ENCODE assay signal across 14 cellular contexts in genomic region chr1:31759266-31760023, GRCh38. TPM values are rescaled to one million over a fixed set of nuclear protein-coding genes. Genes with fewer than 3 reads are reported as not detected.
A peak's percentile ranks its signal among the peaks of the same experiment; 100 is the strongest.
DNase-seq lines count a peak whose midpoint lies in the region; ATAC-seq and TF ChIP-seq lines count a peak whose summit lies in the region.
"Had no signal": no experiment of that assay in that cellular context is flagged by ENCODE, and none has a peak within 500 bp of the region (broad histone marks: within the 10 kb centered on the region; RNA-seq: fewer than 3 reads in every experiment).

No MANE protein-coding gene starts in this region.

- no peak for DNase-seq in GM13977 (ENCODE audit: low spot score)
- no peak for DNase-seq in activated B cell treated with CpG ODN at 0.5 μM for 24 hours
- no peak for DNase-seq in 8988T
- DNase-seq: activated effector memory CD4-positive, alpha-beta T cell treated with anti-CD3 and anti-CD28 coated beads, Interleukin-2, amount 50 U/mL, for 16 hours; DMS 273 treated with DMSO at 0.1 percent for 48 hours; islet precursor cell; NCI-H446 treated with DMSO at 0.1 percent for 48 hours; Right ventricle myocardium superior; stimulated activated naive CD4-positive, alpha-beta T cell treated with Interleukin-2 at 50 U/mL for 16 hours had no signal

- H3K27ac Mint-ChIP-seq in activated B cell treated with CpG ODN at 0.5 μM for 24 hours: no peak overlapping the region

- H3K4me1 Mint-ChIP-seq in activated B cell treated with CpG ODN at 0.5 μM for 24 hours: peaks cover 24% of the 10 kb centered on the region

- H3K4me1 ChIP-seq in BLaER1 treated with 17β-estradiol and CSF1 and Interleukin-3, amounts not matched to agents 10 nM and 100 nM: peaks cover 32 to 63% (median 52%) of the 10 kb centered on the region in 10 experiments
- H3K4me1 ChIP-seq in mesodermal cell (ENCODE audit: control insufficient read depth, insufficient read depth, low read length, poor library complexity, severe bottlenecking): peaks cover 38% of the 10 kb centered on the region

- H3K4me3 Mint-ChIP-seq in activated B cell treated with CpG ODN at 0.5 μM for 24 hours: peak overlapping the region; percentile 52

- in situ Hi-C loops in GM13977 (cut with MboI; ENCODE audit: low pct_unique_long_range_greater_than_20kb, low sequenced_read_pairs, unreplicated experiment): no loop called here

- H3K27ac ChIP-seq in BLaER1 treated with 17β-estradiol and CSF1 and Interleukin-3, amounts not matched to agents 10 nM and 100 nM: no peak overlapping the region
- peak overlapping the region; percentile 29 for H3K27ac ChIP-seq in mesodermal cell (ENCODE audit: low read depth, low read length, severe bottlenecking)

- H3K27me3 Mint-ChIP-seq in activated B cell treated with CpG ODN at 0.5 μM for 24 hours: peaks cover 5% of the 10 kb centered on the region

- H3K36me3 ChIP-seq in BLaER1 treated with 17β-estradiol and CSF1 and Interleukin-3, amounts not matched to agents 10 nM and 100 nM: no peaks in the 10 kb centered on the region
- no peaks in the 10 kb centered on the region for H3K36me3 ChIP-seq in mesodermal cell (ENCODE audit: control insufficient read depth, insufficient read depth, low read length)

- WGBS in mesodermal cell (ENCODE audit: insufficient coverage in 2 of 2), 2 experiments: 50 to 59% methylated on average over 10 of the region's 10 CpGs

- H3K36me3 Mint-ChIP-seq in activated B cell treated with CpG ODN at 0.5 μM for 24 hours (ENCODE audit: low read depth): no peaks in the 10 kb centered on the region

- no peaks in the 10 kb centered on the region for H3K9me3 ChIP-seq in BLaER1 treated with 17β-estradiol and CSF1 and Interleukin-3, amounts not matched to agents 10 nM and 100 nM (replicated peaks in 1 of 11)
- no peaks in the 10 kb centered on the region for H3K9me3 ChIP-seq in mesodermal cell (ENCODE audit: control insufficient read depth, low read length)

- peak; percentile 5 for TF ChIP-seq CTCF in GM13977 (IDR thresholded peaks at IDR 0.05; ENCODE audit: extremely low read depth, insufficient read depth, missing control alignments)
- no peak for TF ChIP-seq CTCF in activated B cell treated with CpG ODN at 0.5 μM for 24 hours (IDR thresholded peaks at IDR 0.05)

- CTCF ChIA-PET in activated B cell treated with CpG ODN at 0.5 μM for 24 hours (lab: Charles Lee): interaction anchor here (1.7 to 4.7 kb wide), 2 partner anchors 30 to 197 kb away, joined by 5 to 68 read pairs; no protein-coding TSS in a partner anchor

- peaks cover 0 to 46% (median 6%) of the 10 kb centered on the region in 11 experiments; a peak in 10 of 22 replicates for H4K20me1 ChIP-seq in BLaER1 treated with 17β-estradiol and CSF1 and Interleukin-3, amounts not matched to agents 10 nM and 100 nM

- H3K4me3 ChIP-seq in BLaER1 treated with 17β-estradiol and CSF1 and Interleukin-3, amounts not matched to agents 10 nM and 100 nM: no peak overlapping the region
- H3K4me3 ChIP-seq in mesodermal cell (ENCODE audit: extremely low read depth, insufficient read depth, low read length, poor library complexity, severe bottlenecking): no peak overlapping the region

- H3K9ac ChIP-seq in BLaER1 treated with 17β-estradiol and CSF1 and Interleukin-3, amounts not matched to agents 10 nM and 100 nM: no peak overlapping the region

- H3K4me2 ChIP-seq in BLaER1 treated with 17β-estradiol and CSF1 and Interleukin-3, amounts not matched to agents 10 nM and 100 nM: peak overlapping the region in 9 of 11 experiments; percentile 94 to 99 (median 98); a peak in 14 of 22 replicates

- peaks cover 9 to 32% (median 14%) of the 10 kb centered on the region in 11 experiments; a peak in 18 of 22 replicates for H3K27me3 ChIP-seq in BLaER1 treated with 17β-estradiol and CSF1 and Interleukin-3, amounts not matched to agents 10 nM and 100 nM

- H3K9me3 Mint-ChIP-seq in activated B cell treated with CpG ODN at 0.5 μM for 24 hours: no peaks in the 10 kb centered on the region

- ATAC-seq in activated B cell treated with CpG ODN at 0.5 μM for 24 hours (ENCODE audit: low read depth) (no peak), GM18520 (IDR thresholded peaks at IDR 0.05; ENCODE audit: unreplicated experiment) (no peak), GM18909 (IDR thresholded peaks at IDR 0.05; ENCODE audit: poor library complexity, unreplicated experiment) (no peak)
- ATAC-seq: activated CD4-positive, CD25-positive, alpha-beta regulatory T cell treated with anti-CD3 and anti-CD28 coated beads, Interleukin-2, amount 50 U/mL, for 24 hours had no signal

- POLR2A ChIA-PET in activated B cell treated with CpG ODN at 0.5 μM for 24 hours (lab: Charles Lee): interaction anchor here (4.3 kb wide), 1 partner anchor 30 kb away, joined by 41 read pairs; no protein-coding TSS in a partner anchor

- intact Hi-C loops in activated B cell treated with CpG ODN at 0.5 μM for 24 hours (cut with micrococcal nuclease): loop anchor here (2.0 to 5.0 kb wide), 2 partner anchors 15 to 178 kb away; partner anchors contain the start of gene PTP4A2

RNA-seq across cellular contexts. Expression of gene ADGRB2, which starts 4.7 kb away (rescaled TPM):
- 6.3 and 6.5 TPM in 2 replicates for total RNA-seq in activated B cell treated with CpG ODN at 0.5 μM for 24 hours
- 24.5 TPM for polyA plus RNA-seq in mesodermal cell (2013, experiment 1 of 2)
- 18.7 TPM for polyA plus RNA-seq in mesodermal cell (2013, experiment 2 of 2)

RNA-seq across cellular contexts. Expression of gene COL16A1, which starts 55.6 kb away (rescaled TPM):
- 0.17 and 0.31 TPM in 2 replicates for total RNA-seq in activated B cell treated with CpG ODN at 0.5 μM for 24 hours
- polyA plus RNA-seq in mesodermal cell (2013, experiment 1 of 2): 7.2 TPM
- polyA plus RNA-seq in mesodermal cell (2013, experiment 2 of 2): 4.3 TPM

RNA-seq across cellular contexts. Expression of gene SPOCD1, which starts 56.4 kb away (rescaled TPM):
- not detected in 2 replicates for total RNA-seq in activated B cell treated with CpG ODN at 0.5 μM for 24 hours
- polyA plus RNA-seq in mesodermal cell (2013, experiment 1 of 2): 7.0 TPM
- 5.4 TPM for polyA plus RNA-seq in mesodermal cell (2013, experiment 2 of 2)
- total RNA-seq: Right ventricle myocardium superior had no signal
